Comparison of ENCODE assay signal across 18 cellular contexts in genomic region chr3:124952456-124952855, GRCh38. TPM values are rescaled to one million over a fixed set of nuclear protein-coding genes. Genes with fewer than 3 reads are reported as not detected.
"Had no signal": no experiment of that assay in that cellular context is flagged by ENCODE, and none has a peak within 500 bp of the region (broad histone marks: within the 10 kb centered on the region; RNA-seq: fewer than 3 reads in every experiment).

No MANE protein-coding gene starts in this region.

- H3K9me3 ChIP-seq: mucosa of descending colon, neutrophil, upper lobe of right lung had no signal

- H3K4me3 ChIP-seq: mucosa of descending colon, spleen, upper lobe of right lung had no signal

- ATAC-seq: activated CD8-positive, alpha-beta T cell treated with anti-CD3 and anti-CD28 coated beads, Interleukin-2, amount 10 ng/mL, durations not matched to agents 7 days and 5 days; activated naive CD4-positive, alpha-beta T cell treated with anti-CD3 and anti-CD28 coated beads, Interleukin-2, amount 50 U/mL, for 72 hours; activated T-cell treated with anti-CD3 and anti-CD28 coated beads, Interleukin-2, amount 50 U/mL, for 72 hours; left ventricle myocardium superior; natural killer cell; right cardiac atrium; T-helper 17 cell; WTC11 had no signal

- DNase-seq: activated CD4-positive, alpha-beta T cell treated with anti-CD3 and anti-CD28 coated beads for 48 hours; activated CD8-positive, alpha-beta memory T cell treated with anti-CD3 and anti-CD28 coated beads, Interleukin-2, amount 50 U/mL, for 4 hours; activated CD8-positive, alpha-beta T cell treated with anti-CD3 and anti-CD28 coated beads, Interleukin-2, amount 10 ng/mL, durations not matched to agents 7 days and 5 days; activated gamma-delta T cell; activated T-cell treated with anti-CD3 and anti-CD28 coated beads, Interleukin-2, amount 50 U/mL, for 72 hours; kidney glomerular epithelial cell; left ventricle myocardium superior; natural killer cell; right cardiac atrium; spleen; T-helper 17 cell; upper lobe of right lung had no signal

- H3K27me3 ChIP-seq: foreskin keratinocyte, neutrophil, spleen, upper lobe of right lung had no signal

- H3K36me3 ChIP-seq: neutrophil, spleen, upper lobe of right lung had no signal

- H3K4me1 ChIP-seq: foreskin keratinocyte, spleen, upper lobe of right lung had no signal

- H3K27ac ChIP-seq: foreskin keratinocyte, neutrophil, upper lobe of right lung had no signal

RNA-seq across cellular contexts. Expression of gene MUC13, which starts 17.9 kb away (rescaled TPM):
- polyA plus RNA-seq: endothelial cell of umbilical vein, foreskin keratinocyte had no signal
